ENCODE assay signal across 1 cellular context in genomic region chr5:55418994-55419991, GRCh38.
TF ChIP-seq lines count a peak whose summit lies in the region.

No MANE protein-coding gene starts in this region.

TF ChIP-seq in IMR-90, 13 proteins besides CTCF, POLR2A, EP300 and RAD21 (continued from another document):
- no peak for TF ChIP-seq CEBPB (IDR thresholded peaks at IDR 0.05; ENCODE audit: low read depth, low read length)
- no peak for TF ChIP-seq MXI1 (IDR thresholded peaks at IDR 0.05; ENCODE audit: borderline replicate concordance, low read depth, low read length)
TF ChIP-seq in IMR-90: peak in this region for 0.
